ENCODE assay signal across 28 cellular contexts in the genomic region with DNA sequence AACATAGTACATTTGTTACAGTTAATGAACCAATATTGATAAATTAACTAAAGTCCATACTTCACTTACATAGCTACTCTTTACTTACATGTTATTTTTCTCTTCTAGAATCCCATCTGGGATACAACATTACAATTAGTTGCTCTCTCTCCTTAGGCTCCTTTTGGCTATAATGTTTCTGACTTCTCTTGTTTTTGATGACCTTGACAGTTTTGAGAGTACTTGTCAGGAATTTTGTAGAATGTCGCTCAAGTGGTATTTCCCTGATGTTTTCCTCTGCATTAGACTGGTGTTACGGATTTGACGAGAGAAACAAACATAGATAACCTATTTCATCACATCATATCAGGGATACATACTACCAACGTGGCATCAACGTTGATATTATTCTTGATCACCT.
"Had no signal": no experiment of that assay in that cellular context is flagged by ENCODE, and none has a peak within 500 bp of the region (broad histone marks: within the 10 kb centered on the region; RNA-seq: fewer than 3 reads in every experiment).

No MANE protein-coding gene starts in this region.

- H3K4me3 ChIP-seq: colonic mucosa, coronary artery, dorsolateral prefrontal cortex, esophagus muscularis mucosa, esophagus squamous epithelium, gastrocnemius medialis, gastroesophageal sphincter, heart left ventricle, heart right ventricle, hepatocyte had no signal

- H3K36me3 ChIP-seq: colonic mucosa, esophagus muscularis mucosa, esophagus squamous epithelium, gastrocnemius medialis, gastroesophageal sphincter, heart left ventricle, heart right ventricle had no signal

- ATAC-seq: effector memory CD8-positive, alpha-beta T cell; esophagus mucosa; foreskin keratinocyte; gastrocnemius medialis; gastroesophageal sphincter; heart left ventricle; heart right ventricle had no signal

- FAIRE-seq: endometrium, endothelial cell of umbilical vein, frontal cortex had no signal

- H3K4me1 ChIP-seq: colonic mucosa, esophagus muscularis mucosa, esophagus squamous epithelium, foreskin keratinocyte, gastrocnemius medialis, gastroesophageal sphincter, heart left ventricle, heart right ventricle had no signal

- H3K9me3 ChIP-seq: colonic mucosa, gastrocnemius medialis had no signal

- H3K27ac ChIP-seq: colonic mucosa, coronary artery, dorsolateral prefrontal cortex, epithelial cell of prostate, esophagus muscularis mucosa, esophagus squamous epithelium, foreskin keratinocyte, gastrocnemius medialis, gastroesophageal sphincter, heart left ventricle, heart right ventricle, hepatocyte had no signal

- H3K4me2 ChIP-seq: hepatocyte had no signal

- H3K79me2 ChIP-seq: hepatocyte had no signal

- H2AFZ ChIP-seq: hepatocyte had no signal

- DNase-seq: colonic mucosa; cortex of kidney; dermis blood vessel endothelial cell; dorsolateral prefrontal cortex; effector CD4-positive, alpha-beta T cell; effector CD8-positive, alpha-beta T cell; effector memory CD4-positive, alpha-beta T cell; effector memory CD8-positive, alpha-beta T cell; endodermal cell; erythroblast; esophagus squamous epithelium; foreskin fibroblast; foreskin keratinocyte; foreskin melanocyte; gastrocnemius medialis; glutamatergic neuron; head of caudate nucleus; heart left ventricle; heart right ventricle had no signal

- H3K27me3 ChIP-seq: colonic mucosa, dorsolateral prefrontal cortex, esophagus muscularis mucosa, esophagus squamous epithelium, foreskin keratinocyte, gastrocnemius medialis, gastroesophageal sphincter, heart left ventricle, heart right ventricle, hepatocyte had no signal
